Comparison of ENCODE assay signal across 21 cellular contexts in the genomic region with DNA sequence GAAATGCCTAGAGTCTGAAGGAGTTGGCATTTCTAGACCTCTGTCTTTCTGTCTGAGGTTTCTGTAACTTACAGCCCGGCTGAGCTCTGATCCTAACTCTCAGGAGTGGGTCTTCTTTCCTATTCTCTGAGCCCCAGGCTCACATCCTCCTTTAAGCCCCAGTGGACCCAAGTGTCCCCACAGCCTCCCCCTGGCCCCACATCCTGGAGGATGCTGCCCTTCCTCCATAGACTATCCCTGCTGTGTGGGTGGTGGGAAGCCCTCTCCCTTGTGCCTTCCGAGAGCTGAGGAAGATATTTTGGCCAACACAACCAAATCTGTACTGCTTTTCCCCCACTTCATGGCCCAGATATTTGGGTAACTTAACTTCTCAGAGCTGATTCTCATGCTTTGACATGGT.
"Had no signal": no experiment of that assay in that cellular context is flagged by ENCODE, and none has a peak within 500 bp of the region (broad histone marks: within the 10 kb centered on the region; RNA-seq: fewer than 3 reads in every experiment).

No MANE protein-coding gene starts in this region.

- H3K36me3 ChIP-seq: colonic mucosa, gastroesophageal sphincter, heart right ventricle, left lung, lower lobe of right lung had no signal

- H3K27ac Mint-ChIP-seq: dendritic cell treated with granulocyte-macrophage colony-stimulating factor and Interleukin-4, amounts not matched to agents 40 ng/mL and 50 ng/mL, for 4 days; effector memory CD8-positive, alpha-beta T cell; endodermal cell; mesothelial cell of epicardium had no signal

- H3K4me3 Mint-ChIP-seq: dendritic cell treated with granulocyte-macrophage colony-stimulating factor and Interleukin-4, amounts not matched to agents 40 ng/mL and 50 ng/mL, for 4 days; effector memory CD8-positive, alpha-beta T cell; endodermal cell; mesothelial cell of epicardium had no signal

- H3K4me1 ChIP-seq: colonic mucosa, foreskin keratinocyte, gastroesophageal sphincter, heart right ventricle, left lung, lower lobe of right lung had no signal

- H3K36me3 Mint-ChIP-seq: mesothelial cell of epicardium had no signal

- H3K27me3 ChIP-seq: colonic mucosa, foreskin keratinocyte, gastroesophageal sphincter, heart right ventricle, left lung had no signal

- H3K9me3 Mint-ChIP-seq: dendritic cell treated with granulocyte-macrophage colony-stimulating factor and Interleukin-4, amounts not matched to agents 40 ng/mL and 50 ng/mL, for 4 days; endodermal cell; mesothelial cell of epicardium had no signal

- H3K4me1 Mint-ChIP-seq: endodermal cell had no signal

- H3K27me3 Mint-ChIP-seq: dendritic cell treated with granulocyte-macrophage colony-stimulating factor and Interleukin-4, amounts not matched to agents 40 ng/mL and 50 ng/mL, for 4 days; effector memory CD8-positive, alpha-beta T cell had no signal

- H3K4me3 ChIP-seq: colonic mucosa, gastroesophageal sphincter, heart right ventricle, left lung, lower lobe of right lung, mucosa of descending colon had no signal

- H3K27ac ChIP-seq: colonic mucosa, epithelial cell of prostate, foreskin keratinocyte, gastroesophageal sphincter, heart right ventricle, left lung, lower lobe of right lung had no signal

- H3K9me3 ChIP-seq: colonic mucosa, gastroesophageal sphincter, heart right ventricle, left lung, lower lobe of right lung, mucosa of descending colon had no signal

- DNase-seq: colonic mucosa; cortex of kidney; effector CD8-positive, alpha-beta T cell; effector memory CD8-positive, alpha-beta T cell; endodermal cell; erythroblast; foreskin keratinocyte; glutamatergic neuron; head of caudate nucleus; heart right ventricle; hippocampal formation; left cardiac atrium; left lung; left ventricle myocardium superior; lower lobe of right lung; mesenchymal stem cell; mucosa of descending colon had no signal
